Comparison of ENCODE assay signal across 8 cellular contexts in the genomic region with DNA sequence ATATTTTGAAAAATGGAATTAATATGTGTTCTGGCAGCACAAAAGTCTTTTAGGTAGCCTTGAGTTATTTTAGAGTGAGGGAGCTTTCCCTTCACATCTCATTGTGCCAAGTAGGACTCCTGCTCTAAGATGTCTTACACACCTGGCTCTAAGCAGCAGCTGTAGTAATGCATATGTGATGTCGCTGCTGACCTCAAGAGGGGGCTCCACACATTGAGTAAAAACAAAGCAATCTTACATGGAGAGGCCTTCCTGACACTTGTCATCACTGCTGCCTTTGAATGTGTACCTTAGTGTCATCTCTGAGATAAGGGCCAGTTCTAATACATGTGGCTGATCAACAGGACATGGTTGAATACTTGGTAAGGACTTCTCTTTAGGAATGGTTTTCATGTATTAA.
A peak's percentile ranks its signal among the peaks of the same experiment; 100 is the strongest.
DNase-seq lines count a peak whose midpoint lies in the region; ATAC-seq, FAIRE-seq and TF ChIP-seq lines count a peak whose summit lies in the region.

No MANE protein-coding gene starts in this region.

- H3K9me3 Mint-ChIP-seq in CD4-positive, alpha-beta T cell: no peaks in the 10 kb centered on the region
- no peaks in the 10 kb centered on the region for H3K9me3 Mint-ChIP-seq in activated naive CD4-positive, alpha-beta T cell treated with anti-CD3 and anti-CD28 coated beads, Interleukin-2, amount 10 ng/mL, durations not matched to agents 7 days and 5 days

- no peak overlapping the region for H3K4me3 ChIP-seq in kidney (ENCODE audit: low read length in 2 of 2)

- no peaks in the 10 kb centered on the region for H3K9me3 ChIP-seq in CD4-positive, alpha-beta T cell (ENCODE audit: control insufficient read depth, low read length)
- H3K9me3 ChIP-seq in kidney (ENCODE audit: control insufficient read depth in 1 of 2, low read length in 2 of 2): no peaks in the 10 kb centered on the region

- no peak for FAIRE-seq in kidney (lab: Jason Lieb, UNC)

- TF ChIP-seq CTCF in CD4-positive, alpha-beta T cell (IDR thresholded peaks at IDR 0.05): peak; percentile 53
- TF ChIP-seq CTCF in kidney (IDR thresholded peaks at IDR 0.05; ENCODE audit: borderline replicate concordance, extremely low read depth, insufficient read depth): peak; percentile 31

- H3K27me3 ChIP-seq in CD4-positive, alpha-beta T cell (ENCODE audit: control insufficient read depth, insufficient read depth, low read length): no peaks in the 10 kb centered on the region

- peak in 4 of 10 experiments; percentile 10 to 24 (median 16) for DNase-seq in CD4-positive, alpha-beta T cell
- DNase-seq in NCI-H146 treated with DMSO at 0.1 percent for 48 hours (lab: John Stamatoyannopoulos, UW; ENCODE audit: unreplicated experiment) (peak; percentile 45), kidney (no peak), middle frontal gyrus (ENCODE audit: extremely low spot score, low spot score) (no peak), DMS153 treated with DMSO at 0.1 percent for 48 hours (lab: John Stamatoyannopoulos, UW; ENCODE audit: unreplicated experiment) (no peak)
- no peak for DNase-seq in activated naive CD4-positive, alpha-beta T cell treated with anti-CD3 and anti-CD28 coated beads, Interleukin-2, amount 10 ng/mL, durations not matched to agents 7 days and 5 days

- H3K36me3 Mint-ChIP-seq in CD4-positive, alpha-beta T cell (ENCODE audit: low read depth): peaks cover 6% of the 10 kb centered on the region
- H3K36me3 Mint-ChIP-seq in activated naive CD4-positive, alpha-beta T cell treated with anti-CD3 and anti-CD28 coated beads, Interleukin-2, amount 10 ng/mL, durations not matched to agents 7 days and 5 days: peaks cover 38% of the 10 kb centered on the region

- peak overlapping the region; percentile 68 for H3K27ac Mint-ChIP-seq in CD4-positive, alpha-beta T cell
- H3K27ac Mint-ChIP-seq in activated naive CD4-positive, alpha-beta T cell treated with anti-CD3 and anti-CD28 coated beads, Interleukin-2, amount 10 ng/mL, durations not matched to agents 7 days and 5 days: peak overlapping the region; percentile 7

- peaks cover 22% of the 10 kb centered on the region for H3K4me1 Mint-ChIP-seq in CD4-positive, alpha-beta T cell (ENCODE audit: low read depth)
- peaks cover 2% of the 10 kb centered on the region for H3K4me1 Mint-ChIP-seq in activated naive CD4-positive, alpha-beta T cell treated with anti-CD3 and anti-CD28 coated beads, Interleukin-2, amount 10 ng/mL, durations not matched to agents 7 days and 5 days

- H3K4me1 ChIP-seq in kidney (ENCODE audit: control insufficient read depth in 1 of 2, insufficient read depth in 1 of 2, low read depth in 1 of 2, low read length in 2 of 2): no peaks in the 10 kb centered on the region

- POLR2A ChIA-PET in CD4-positive, alpha-beta T cell (lab: Charles Lee): interaction anchor here (0.6 kb wide), 1 partner anchor 89 kb away, joined by 3 read pairs; no protein-coding TSS in a partner anchor

- CTCF ChIA-PET in CD4-positive, alpha-beta T cell (lab: Charles Lee): interaction anchor here (1.2 to 1.5 kb wide), 2 partner anchors 13 to 16 kb away, joined by 3 read pairs; no protein-coding TSS in a partner anchor
- CTCF ChIA-PET in activated naive CD4-positive, alpha-beta T cell treated with anti-CD3 and anti-CD28 coated beads, Interleukin-2, amount 10 ng/mL, durations not matched to agents 7 days and 5 days (lab: Charles Lee): interaction anchor here (0.7 to 3.1 kb wide), 6 partner anchors 9 to 262 kb away, joined by 3 to 21 read pairs (median 4); no protein-coding TSS in a partner anchor

- no peaks in the 10 kb centered on the region for H3K36me3 ChIP-seq in kidney (ENCODE audit: control insufficient read depth in 1 of 2, insufficient read depth in 2 of 2, low read length in 2 of 2)

- H3K27me3 Mint-ChIP-seq in CD4-positive, alpha-beta T cell: no peaks in the 10 kb centered on the region
- no peaks in the 10 kb centered on the region for H3K27me3 Mint-ChIP-seq in activated naive CD4-positive, alpha-beta T cell treated with anti-CD3 and anti-CD28 coated beads, Interleukin-2, amount 10 ng/mL, durations not matched to agents 7 days and 5 days

- no peak overlapping the region for H3K27ac ChIP-seq in CD4-positive, alpha-beta T cell (ENCODE audit: low read depth, low read length)
- H3K27ac ChIP-seq in kidney (ENCODE audit: low read depth in 2 of 2, low read length in 2 of 2): no peak overlapping the region

- intact Hi-C loops in CD4-positive, alpha-beta T cell (cut with DNase I, micrococcal nuclease): no loop called here
- intact Hi-C loops in kidney (cut with DNase I): no loop called here

- no peak overlapping the region for H3K9ac ChIP-seq in kidney (ENCODE audit: low read length in 2 of 2)

- H3K4me3 Mint-ChIP-seq in CD4-positive, alpha-beta T cell: no peak overlapping the region
- H3K4me3 Mint-ChIP-seq in activated naive CD4-positive, alpha-beta T cell treated with anti-CD3 and anti-CD28 coated beads, Interleukin-2, amount 10 ng/mL, durations not matched to agents 7 days and 5 days: no peak overlapping the region

- peak; percentile 98 for ATAC-seq in CD4-positive, alpha-beta T cell (ENCODE audit: poor library complexity)
- ATAC-seq in GM18502 (IDR thresholded peaks at IDR 0.05; ENCODE audit: poor library complexity, unreplicated experiment) (peak; percentile 86), HG02763 (IDR thresholded peaks at IDR 0.05; ENCODE audit: unreplicated experiment) (peak; percentile 70)
